17 cellular contexts compared by ENCODE assay signal in the genomic region with DNA sequence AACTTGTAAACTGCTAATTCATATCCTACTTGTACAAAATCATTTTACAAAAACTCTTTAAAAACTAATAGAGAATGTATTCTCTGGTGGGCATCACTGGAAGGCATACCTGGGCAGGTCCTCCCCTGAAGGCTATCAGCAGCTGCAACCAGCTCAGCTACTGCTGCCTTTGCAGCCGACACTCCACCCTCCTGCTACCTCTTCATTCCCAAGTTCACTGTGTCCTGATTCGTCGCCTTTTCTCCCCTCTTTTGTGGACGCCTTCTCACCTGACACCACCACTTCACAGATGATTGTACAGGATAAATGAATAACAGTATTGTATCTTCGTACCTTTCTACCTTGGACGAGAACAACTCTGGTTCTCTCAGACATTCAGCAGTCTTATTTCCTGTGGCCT. TPM values are rescaled to one million over a fixed set of nuclear protein-coding genes. Genes with fewer than 3 reads are reported as not detected.
DNase-seq lines count a peak whose midpoint lies in the region; ATAC-seq, FAIRE-seq and TF ChIP-seq lines count a peak whose summit lies in the region.
"Had no signal": no experiment of that assay in that cellular context is flagged by ENCODE, and none has a peak within 500 bp of the region (broad histone marks: within the 10 kb centered on the region; RNA-seq: fewer than 3 reads in every experiment).

No MANE protein-coding gene starts in this region.

- no peak overlapping the region for H3K4me3 ChIP-seq in A549
- H3K4me3 ChIP-seq in body of pancreas = no peak overlapping the region
- H3K4me3 ChIP-seq: Peyer's patch had no signal

- WGBS in A549 (ENCODE audit: missing lambda C conversion rate) = 13% methylated on average over 6 of the region's 6 CpGs
- WGBS in body of pancreas, 2 donors = 61 to 62% methylated on average over 6 of the region's 6 CpGs

- H3K4me2 ChIP-seq in A549 = peak overlapping the region; percentile 71

- DNase-seq in A549 (ENCODE audit: low read depth in 1 of 2, low spot score in 1 of 2) (peak in 1 of 2 experiments; percentile 44), Caki2 (ENCODE audit: low read depth) (peak; percentile 31), body of pancreas (no peak), mucosa of gallbladder (ENCODE audit: low spot score) (peak; percentile 44), cerebellar cortex (ENCODE audit: low spot score) (no peak)
- DNase-seq: H9, NCI-H1436 treated with DMSO at 0.1 percent for 48 hours, NCI-H2029 treated with DMSO at 0.1 percent for 48 hours, NCI-H2171 treated with DMSO at 0.1 percent for 48 hours, NCI-H774, Peyer's patch had no signal

- no peaks in the 10 kb centered on the region for H3K27me3 ChIP-seq in body of pancreas
- H3K27me3 ChIP-seq: Peyer's patch had no signal

- TF ChIP-seq RAD21 in A549 (conservative IDR thresholded peaks at IDR 0.05 in 1 of 2, IDR thresholded peaks at IDR 0.05 in 1 of 2) = no peak

- TF ChIP-seq CTCF in A549 (IDR thresholded peaks at IDR 0.05) (no peak), body of pancreas (IDR thresholded peaks at IDR 0.05) (no peak)

- TF ChIP-seq POLR2A in A549 (IDR thresholded peaks at IDR 0.05; ENCODE audit: low read length) = no peak
- TF ChIP-seq POLR2A in body of pancreas (IDR thresholded peaks at IDR 0.05) = no peak

- H3K36me3 ChIP-seq in body of pancreas (replicated peaks in 1 of 2; ENCODE audit: insufficient read depth in 1 of 2, low read depth in 2 of 2) = peaks cover 7 to 9% of the 10 kb centered on the region in 2 donors

- POLR2A ChIA-PET in A549 (lab: Yijun Ruan, JAX) = no interaction called here

- no peak for FAIRE-seq in A549 (lab: Jason Lieb, UNC)
- FAIRE-seq: HTR-8/SVneo had no signal

- in situ Hi-C loops in Caki2 (cut with HindIII; ENCODE audit: low pct_unique_long_range_greater_than_20kb, low sequenced_read_pairs) = no loop called here

- intact Hi-C loops in body of pancreas (cut with DNase I) = no loop called here

- TF ChIP-seq EP300 in A549 (IDR thresholded peaks at IDR 0.05) = no peak

- H3K27ac ChIP-seq in A549 = peak overlapping the region; percentile 90 to 91
- peak overlapping the region in 3 of 4 donors; percentile 54 to 76 (median 72) for H3K27ac ChIP-seq in body of pancreas
- H3K27ac ChIP-seq: HL-60 had no signal

- ATAC-seq in A549 (peak in 1 of 2 experiments; percentile 49; a peak in 4 of 6 replicates), body of pancreas (no peak), HG02970 (IDR thresholded peaks at IDR 0.05; ENCODE audit: low FRiP score, unreplicated experiment) (no peak), GM18519 (IDR thresholded peaks at IDR 0.05; ENCODE audit: low FRiP score, unreplicated experiment) (no peak)
- ATAC-seq: Right ventricle myocardium inferior had no signal

- CTCF ChIA-PET in A549 (lab: Yijun Ruan, JAX) = interaction anchor here (0.8 to 4.4 kb wide), 7 partner anchors 12 to 330 kb away, joined by 3 to 28 read pairs (median 3); partner anchors contain the start of genes B4GALT4 and TEX55

- H3K9me3 ChIP-seq in A549 = no peaks in the 10 kb centered on the region
- H3K9me3 ChIP-seq in body of pancreas = no peaks in the 10 kb centered on the region
- H3K9me3 ChIP-seq: Peyer's patch had no signal

- peaks cover 94% of the 10 kb centered on the region for H3K4me1 ChIP-seq in A549
- peaks cover 35% of the 10 kb centered on the region for H3K4me1 ChIP-seq in body of pancreas
- H3K4me1 ChIP-seq: Peyer's patch had no signal

TF ChIP-seq in A549, 52 proteins besides CTCF, POLR2A, EP300 and RAD21:
- TF ChIP-seq MYC (IDR thresholded peaks at IDR 0.05; ENCODE audit: borderline replicate concordance, low read length) (no peak), GATA3 (IDR thresholded peaks at IDR 0.05; ENCODE audit: borderline replicate concordance) (no peak), CHD4 (IDR thresholded peaks at IDR 0.05; ENCODE audit: borderline replicate concordance) (no peak), PHF8 (IDR thresholded peaks at IDR 0.05; ENCODE audit: borderline replicate concordance, low read depth) (no peak), HEYL (CRISPR knock-in tag; IDR thresholded peaks at IDR 0.05) (no peak), ATOH8 (CRISPR knock-in tag; IDR thresholded peaks at IDR 0.05; ENCODE audit: low read depth) (no peak), TFCP2L1 (CRISPR knock-in tag; IDR thresholded peaks at IDR 0.05) (no peak), EHMT2 (IDR thresholded peaks at IDR 0.05; ENCODE audit: low read depth) (no peak), ESRRA (IDR thresholded peaks at IDR 0.05; ENCODE audit: borderline replicate concordance, low read length) (no peak), RFX5 (IDR thresholded peaks at IDR 0.05) (no peak)

RNA-seq across cellular contexts. Expression of gene B4GALT4, which starts 28.9 kb away (rescaled TPM):
- polyA plus RNA-seq in A549 (2011; rRNA removed) = 134 and 193 TPM in 2 replicates
- polyA plus RNA-seq in A549 (2012; cell fraction: cytosol; rRNA removed) = 79.4 and 85.4 TPM in 2 replicates
- 41.2 and 64.4 TPM in 2 replicates for polyA plus RNA-seq in A549 (2012; cell fraction: nucleus; rRNA removed)
- 95.1 to 101 TPM (median 98.6 TPM) in 3 replicates for polyA plus RNA-seq in A549 (2017; fragmentation: RNase III; extraction: RNeasy Plus Mini Kit Qiagen cat#74134 plus additional on column Dnase treatment)
- 107 and 108 TPM in 2 replicates for polyA minus RNA-seq in A549 (2011; rRNA and poly(A)+ RNA removed)
- 39.4 and 45.8 TPM in 2 replicates for total RNA-seq in Caki2 (2014; rRNA removed; shearing (Covaris generic); ENCODE audit: low replicate concordance)
- 10 to 100 TPM; 12.5 to 14.8 TPM for total RNA-seq in body of pancreas
- 58.1 TPM for total RNA-seq in mucosa of gallbladder

RNA-seq across cellular contexts. Expression of gene UPK1B, which starts 38.4 kb away (rescaled TPM):
- 36.7 and 53.5 TPM in 2 replicates for polyA plus RNA-seq in A549 (2011; rRNA removed)
- polyA plus RNA-seq in A549 (2012; cell fraction: cytosol; rRNA removed) = 23.0 and 26.7 TPM in 2 replicates
- polyA plus RNA-seq in A549 (2012; cell fraction: nucleus; rRNA removed) = 13.4 and 23.4 TPM in 2 replicates
- 7.0 to 7.1 TPM (median 7.1 TPM) in 3 replicates for polyA plus RNA-seq in A549 (2017; fragmentation: RNase III; extraction: RNeasy Plus Mini Kit Qiagen cat#74134 plus additional on column Dnase treatment)
- polyA minus RNA-seq in A549 (2011; rRNA and poly(A)+ RNA removed) = 26.4 and 35.0 TPM in 2 replicates
- total RNA-seq in Caki2 (2014; rRNA removed; shearing (Covaris generic); ENCODE audit: low replicate concordance) = 31.7 and 44.0 TPM in 2 replicates
- 1 to 10 TPM; 6.6 to 9.3 TPM for total RNA-seq in body of pancreas
- total RNA-seq in mucosa of gallbladder = 37.1 TPM
- total RNA-seq: NCI-H460, Peyer's patch had no signal

Comparison
In these comparisons a context has a peak if more than half of its experiments do, and no peak if none do; other contexts are left out.
1. DNase-seq: peak in Caki2 (single experiment) and mucosa of gallbladder (single experiment); none in body of pancreas (0 of 4) and cerebellar cortex (single experiment).